ENCODE assay signal across 18 cellular contexts in genomic region chr2:147439986-147440385, GRCh38.
"Had no signal": no experiment of that assay in that cellular context is flagged by ENCODE, and none has a peak within 500 bp of the region (broad histone marks: within the 10 kb centered on the region; RNA-seq: fewer than 3 reads in every experiment).

No MANE protein-coding gene starts in this region.

- H3K27ac ChIP-seq: HL-60, KMS-11 had no signal

- H3K4me1 Mint-ChIP-seq: IgD-negative memory B cell had no signal

- ATAC-seq: K562, SK-N-SH treated with all-trans-retinoic acid at 6 μM for 48 hours had no signal

- H3K27me3 Mint-ChIP-seq: IgD-negative memory B cell had no signal

- DNase-seq: Kasumi-1, MV-4-11, NCI-H1048, NCI-H1105, NCI-H1694, NCI-H187 treated with DMSO at 0.1 percent for 48 hours, NCI-H2029 treated with DMSO at 0.1 percent for 48 hours, NCI-H2227 treated with DMSO at 0.1 percent for 48 hours, NCI-H524, NCI-H526 treated with DMSO at 0.1 percent for 48 hours, Right ventricle myocardium superior, RPMI8226, SIG-M5 had no signal

- H3K4me3 ChIP-seq: K562 had no signal

- H3K4me3 Mint-ChIP-seq: IgD-negative memory B cell had no signal

- H3K9me3 Mint-ChIP-seq: IgD-negative memory B cell had no signal
